1 cellular context compared by ENCODE assay signal in genomic region chr1:117290855-117291254, GRCh38.
TF ChIP-seq lines count a peak whose summit lies in the region.

No MANE protein-coding gene starts in this region.

TF ChIP-seq in SK-N-SH treated with all-trans-retinoic acid at 6 μM for 48 hours, 23 proteins besides CTCF, POLR2A, EP300 and RAD21 (continued from another document):
- TF ChIP-seq CSRNP3 (CRISPR knock-in tag; IDR thresholded peaks at IDR 0.05): no peak
- no peak for TF ChIP-seq ZNF70 (CRISPR knock-in tag; IDR thresholded peaks at IDR 0.05)
- TF ChIP-seq ISL1 (CRISPR knock-in tag; IDR thresholded peaks at IDR 0.05): no peak
- no peak for TF ChIP-seq GLIS3 (CRISPR knock-in tag; IDR thresholded peaks at IDR 0.05)
- TF ChIP-seq TCF4 (CRISPR knock-in tag; IDR thresholded peaks at IDR 0.05; ENCODE audit: borderline replicate concordance): no peak
- TF ChIP-seq CSDC2 (CRISPR knock-in tag; IDR thresholded peaks at IDR 0.05): no peak
- TF ChIP-seq TSHZ2 (CRISPR knock-in tag; IDR thresholded peaks at IDR 0.05): no peak
- TF ChIP-seq BACH2 (CRISPR knock-in tag; IDR thresholded peaks at IDR 0.05; ENCODE audit: borderline replicate concordance): no peak
TF ChIP-seq in SK-N-SH treated with all-trans-retinoic acid at 6 μM for 48 hours: peak in this region for 0.
